27 cellular contexts compared by ENCODE assay signal in genomic region chr1:45658171-45658570, GRCh38.
"Had no signal": no experiment of that assay in that cellular context is flagged by ENCODE, and none has a peak within 500 bp of the region (broad histone marks: within the 10 kb centered on the region; RNA-seq: fewer than 3 reads in every experiment).

No MANE protein-coding gene starts in this region.

- H3K27me3 ChIP-seq: breast epithelium, esophagus muscularis mucosa, foreskin keratinocyte had no signal

- H3K9me3 ChIP-seq: breast epithelium, esophagus muscularis mucosa, thoracic aorta had no signal

- FAIRE-seq: urothelium cell line had no signal

- ATAC-seq: activated CD8-positive, alpha-beta memory T cell treated with anti-CD3 and anti-CD28 coated beads, Interleukin-2, amount 10 ng/mL, durations not matched to agents 7 days and 5 days; activated CD8-positive, alpha-beta T cell treated with anti-CD3 and anti-CD28 coated beads, Interleukin-2, amount 10 ng/mL, durations not matched to agents 7 days and 5 days; activated naive CD8-positive, alpha-beta T cell treated with anti-CD3 and anti-CD28 coated beads, Interleukin-2, amount 50 U/mL, for 24 hours; foreskin keratinocyte; naive thymus-derived CD8-positive, alpha-beta T cell; right cardiac atrium had no signal

- DNase-seq: activated CD4-positive, alpha-beta T cell treated with anti-CD3 and anti-CD28 coated beads for 1 hour; activated CD8-positive, alpha-beta memory T cell treated with anti-CD3 and anti-CD28 coated beads, Interleukin-2, amount 10 ng/mL, durations not matched to agents 7 days and 5 days; activated CD8-positive, alpha-beta T cell treated with anti-CD3 and anti-CD28 coated beads, Interleukin-2, amount 10 ng/mL, durations not matched to agents 7 days and 5 days; activated gamma-delta T cell; activated naive CD4-positive, alpha-beta T cell treated with anti-CD3 and anti-CD28 coated beads, Interleukin-2, amount 10 ng/mL, durations not matched to agents 7 days and 5 days; activated naive CD8-positive, alpha-beta T cell treated with anti-CD3 and anti-CD28 coated beads, Interleukin-2, amount 50 U/mL, for 24 hours; central memory CD4-positive, alpha-beta T cell; dermis blood vessel endothelial cell; effector CD4-positive, alpha-beta T cell; foreskin keratinocyte; islet precursor cell; midbrain; naive thymus-derived CD8-positive, alpha-beta T cell; occipital lobe; right cardiac atrium; stimulated activated CD4-positive, alpha-beta T cell treated with anti-CD3 and anti-CD28 coated beads, Interleukin-12 subunit alpha, Interleukin-12 subunit beta, amount 100 ng/mL, for 4 hours; stimulated activated CD4-positive, alpha-beta T cell treated with anti-CD3 and anti-CD28 coated beads, Interleukin-4, amount 100 ng/mL, for 1 hour; SW 1271; T-helper 2 cell; trophoblast cell had no signal

- H3K4me1 Mint-ChIP-seq: activated naive CD4-positive, alpha-beta T cell treated with anti-CD3 and anti-CD28 coated beads, Interleukin-2, amount 10 ng/mL, durations not matched to agents 7 days and 5 days had no signal

- H3K27ac ChIP-seq: breast epithelium, esophagus muscularis mucosa, foreskin keratinocyte, thoracic aorta had no signal

- H3K27ac Mint-ChIP-seq: activated CD8-positive, alpha-beta memory T cell treated with anti-CD3 and anti-CD28 coated beads, Interleukin-2, amount 10 ng/mL, durations not matched to agents 7 days and 5 days; activated CD8-positive, alpha-beta T cell treated with anti-CD3 and anti-CD28 coated beads, Interleukin-2, amount 10 ng/mL, durations not matched to agents 7 days and 5 days; activated naive CD8-positive, alpha-beta T cell treated with anti-CD3 and anti-CD28 coated beads, Interleukin-2, amount 50 U/mL, for 24 hours; memory B cell; stimulated activated naive CD8-positive, alpha-beta T cell treated with anti-CD3 and anti-CD28 coated beads, Interleukin-15, Interleukin-2, amounts not matched to agents 100 ng/mL and 50 ng/mL, for 24 hours had no signal

- H3K27me3 Mint-ChIP-seq: activated CD8-positive, alpha-beta memory T cell treated with anti-CD3 and anti-CD28 coated beads, Interleukin-2, amount 10 ng/mL, durations not matched to agents 7 days and 5 days; activated naive CD4-positive, alpha-beta T cell treated with anti-CD3 and anti-CD28 coated beads, Interleukin-2, amount 10 ng/mL, durations not matched to agents 7 days and 5 days; activated naive CD8-positive, alpha-beta T cell treated with anti-CD3 and anti-CD28 coated beads, Interleukin-2, amount 50 U/mL, for 24 hours; memory B cell; naive thymus-derived CD8-positive, alpha-beta T cell; stimulated activated naive CD8-positive, alpha-beta T cell treated with anti-CD3 and anti-CD28 coated beads, Interleukin-15, Interleukin-2, amounts not matched to agents 100 ng/mL and 50 ng/mL, for 24 hours had no signal

- H3K4me1 ChIP-seq: breast epithelium, foreskin keratinocyte had no signal

- H3K4me3 Mint-ChIP-seq: activated CD8-positive, alpha-beta memory T cell treated with anti-CD3 and anti-CD28 coated beads, Interleukin-2, amount 10 ng/mL, durations not matched to agents 7 days and 5 days; activated CD8-positive, alpha-beta T cell treated with anti-CD3 and anti-CD28 coated beads, Interleukin-2, amount 10 ng/mL, durations not matched to agents 7 days and 5 days; activated naive CD4-positive, alpha-beta T cell treated with anti-CD3 and anti-CD28 coated beads, Interleukin-2, amount 10 ng/mL, durations not matched to agents 7 days and 5 days; activated naive CD8-positive, alpha-beta T cell treated with anti-CD3 and anti-CD28 coated beads, Interleukin-2, amount 50 U/mL, for 24 hours; memory B cell; naive thymus-derived CD8-positive, alpha-beta T cell; neural crest cell; stimulated activated naive CD8-positive, alpha-beta T cell treated with anti-CD3 and anti-CD28 coated beads, Interleukin-15, Interleukin-2, amounts not matched to agents 100 ng/mL and 50 ng/mL, for 24 hours had no signal

- H3K9me3 Mint-ChIP-seq: activated naive CD4-positive, alpha-beta T cell treated with anti-CD3 and anti-CD28 coated beads, Interleukin-2, amount 10 ng/mL, durations not matched to agents 7 days and 5 days; activated naive CD8-positive, alpha-beta T cell treated with anti-CD3 and anti-CD28 coated beads, Interleukin-2, amount 50 U/mL, for 24 hours; memory B cell; naive thymus-derived CD8-positive, alpha-beta T cell; neural crest cell; stimulated activated naive CD8-positive, alpha-beta T cell treated with anti-CD3 and anti-CD28 coated beads, Interleukin-15, Interleukin-2, amounts not matched to agents 100 ng/mL and 50 ng/mL, for 24 hours had no signal

- H3K4me3 ChIP-seq: breast epithelium, esophagus muscularis mucosa, thoracic aorta had no signal
